In genomic region chr5:106584268-106584667, GRCh38 we compare ENCODE assay signal across 23 cellular contexts.
"Had no signal": no experiment of that assay in that cellular context is flagged by ENCODE, and none has a peak within 500 bp of the region (broad histone marks: within the 10 kb centered on the region; RNA-seq: fewer than 3 reads in every experiment).

No MANE protein-coding gene starts in this region.

- H3K36me3 ChIP-seq: breast epithelium, esophagus squamous epithelium, stomach had no signal

- H3K4me1 ChIP-seq: breast epithelium, esophagus squamous epithelium, stomach had no signal

- H3K27me3 ChIP-seq: breast epithelium, esophagus squamous epithelium, stomach had no signal

- DNase-seq: activated CD4-positive, alpha-beta memory T cell treated with anti-CD3 and anti-CD28 coated beads, Interleukin-2, amount 10 ng/mL, durations not matched to agents 7 days and 5 days; activated CD4-positive, alpha-beta T cell treated with anti-CD3 and anti-CD28 coated beads for 4 hours; activated naive CD4-positive, alpha-beta T cell treated with anti-CD3 and anti-CD28 coated beads for 36 hours; activated naive CD8-positive, alpha-beta T cell treated with anti-CD3 and anti-CD28 coated beads, Interleukin-2, amount 50 U/mL, for 24 hours; activated T-cell treated with anti-CD3 and anti-CD28 coated beads, Interleukin-2, amount 50 U/mL, for 24 hours; aorta; cerebellar nuclear complex; effector CD8-positive, alpha-beta T cell; esophagus squamous epithelium; foreskin melanocyte; glutamatergic neuron; immature natural killer cell; naive thymus-derived CD4-positive, alpha-beta T cell; nucleus accumbens; stimulated activated CD4-positive, alpha-beta T cell treated with anti-CD3 and anti-CD28 coated beads, Interleukin-4, amount 100 ng/mL, for 1 hour; stomach had no signal

- H3K4me3 ChIP-seq: breast epithelium, esophagus squamous epithelium, smooth muscle cell, stomach had no signal

- H3K9me3 ChIP-seq: breast epithelium, esophagus squamous epithelium, stomach had no signal

- H3K27me3 Mint-ChIP-seq: activated CD4-positive, alpha-beta memory T cell treated with anti-CD3 and anti-CD28 coated beads, Interleukin-2, amount 10 ng/mL, durations not matched to agents 7 days and 5 days; activated naive CD8-positive, alpha-beta T cell treated with anti-CD3 and anti-CD28 coated beads, Interleukin-2, amount 50 U/mL, for 24 hours; activated T-cell treated with anti-CD3 and anti-CD28 coated beads, Interleukin-2, amount 50 U/mL, for 24 hours; memory B cell; naive thymus-derived CD4-positive, alpha-beta T cell; type B pancreatic cell had no signal

- H3K4me1 Mint-ChIP-seq: activated CD4-positive, alpha-beta memory T cell treated with anti-CD3 and anti-CD28 coated beads, Interleukin-2, amount 10 ng/mL, durations not matched to agents 7 days and 5 days; activated naive CD8-positive, alpha-beta T cell treated with anti-CD3 and anti-CD28 coated beads, Interleukin-2, amount 50 U/mL, for 24 hours; immature natural killer cell; memory B cell; naive thymus-derived CD4-positive, alpha-beta T cell had no signal

- ATAC-seq: activated naive CD8-positive, alpha-beta T cell treated with anti-CD3 and anti-CD28 coated beads, Interleukin-2, amount 50 U/mL, for 24 hours; naive thymus-derived CD4-positive, alpha-beta T cell; sciatic nerve had no signal

- H3K27ac ChIP-seq: breast epithelium, esophagus squamous epithelium, stomach had no signal

- H3K36me3 Mint-ChIP-seq: immature natural killer cell; memory B cell; naive thymus-derived CD4-positive, alpha-beta T cell; type B pancreatic cell had no signal

- H3K9me3 Mint-ChIP-seq: activated CD4-positive, alpha-beta memory T cell treated with anti-CD3 and anti-CD28 coated beads, Interleukin-2, amount 10 ng/mL, durations not matched to agents 7 days and 5 days; memory B cell; type B pancreatic cell had no signal

- H3K4me2 ChIP-seq: smooth muscle cell had no signal

- H3K4me3 Mint-ChIP-seq: activated CD4-positive, alpha-beta memory T cell treated with anti-CD3 and anti-CD28 coated beads, Interleukin-2, amount 10 ng/mL, durations not matched to agents 7 days and 5 days; activated naive CD4-positive, alpha-beta T cell treated with anti-CD3 and anti-CD28 coated beads for 36 hours; activated naive CD8-positive, alpha-beta T cell treated with anti-CD3 and anti-CD28 coated beads, Interleukin-2, amount 50 U/mL, for 24 hours; activated T-cell treated with anti-CD3 and anti-CD28 coated beads, Interleukin-2, amount 50 U/mL, for 24 hours; immature natural killer cell; memory B cell; naive thymus-derived CD4-positive, alpha-beta T cell; T-helper 2 cell treated with Interferon-gamma antibody and Interleukin-4, amounts not matched to agents 5 μg/mL and 100 μg/mL, for 36 hours; type B pancreatic cell had no signal

- H3K27ac Mint-ChIP-seq: activated CD4-positive, alpha-beta memory T cell treated with anti-CD3 and anti-CD28 coated beads, Interleukin-2, amount 10 ng/mL, durations not matched to agents 7 days and 5 days; activated naive CD4-positive, alpha-beta T cell treated with anti-CD3 and anti-CD28 coated beads for 36 hours; activated naive CD8-positive, alpha-beta T cell treated with anti-CD3 and anti-CD28 coated beads, Interleukin-2, amount 50 U/mL, for 24 hours; activated T-cell treated with anti-CD3 and anti-CD28 coated beads, Interleukin-2, amount 50 U/mL, for 24 hours; activated T-helper 2 cell treated with anti-CD3 and anti-CD28 coated beads, Interferon-gamma antibody, Interleukin-2, Interleukin-4, amounts not matched to agents 10 μg/mL and 5 μg/mL and 100 μg/mL, durations not matched to agents 14 hours and 24 hours and 36 hours; immature natural killer cell; memory B cell; naive thymus-derived CD4-positive, alpha-beta T cell; T-helper 2 cell treated with Interferon-gamma antibody and Interleukin-4, amounts not matched to agents 5 μg/mL and 100 μg/mL, for 36 hours; type B pancreatic cell had no signal
